8 cellular contexts compared by ENCODE assay signal in genomic region chrX:40877869-40878268, GRCh38.
DNase-seq lines count a peak whose midpoint lies in the region; ATAC-seq, FAIRE-seq and TF ChIP-seq lines count a peak whose summit lies in the region.

No MANE protein-coding gene starts in this region.

- ATAC-seq in naive B cell (ENCODE audit: low read depth in 2 of 2) (peak in 1 of 2 donors; percentile 32), HG03520 (IDR thresholded peaks at IDR 0.05; ENCODE audit: unreplicated experiment) (no peak)

- DNase-seq in DMS114 treated with DMSO at 0.1 percent for 48 hours (lab: John Stamatoyannopoulos, UW; ENCODE audit: unreplicated experiment) (peak; percentile 30), bronchial epithelial cell (ENCODE audit: low read depth) (peak; percentile 23), naive B cell (peak; percentile 6), UCSD-AML1 (lab: John Stamatoyannopoulos, UW; ENCODE audit: unreplicated experiment) (no peak), RPMI8226 (no peak), DMS153 (lab: John Stamatoyannopoulos, UW) (no peak)

- no peaks in the 10 kb centered on the region for H3K4me1 Mint-ChIP-seq in naive B cell

- H3K4me3 ChIP-seq in bronchial epithelial cell (ENCODE audit: low read depth, low read length): no peak overlapping the region

- no peaks in the 10 kb centered on the region for H3K36me3 Mint-ChIP-seq in naive B cell

- peaks cover 0 to 31% (median 0%) of the 10 kb centered on the region in 3 donors for H3K27me3 Mint-ChIP-seq in naive B cell

- H3K36me3 ChIP-seq in bronchial epithelial cell (ENCODE audit: control insufficient read depth, insufficient read depth, low read length): no peaks in the 10 kb centered on the region

- no peak overlapping the region for H3K27ac Mint-ChIP-seq in naive B cell

- no peaks in the 10 kb centered on the region for H3K27me3 ChIP-seq in bronchial epithelial cell (ENCODE audit: control insufficient read depth, insufficient read depth, low read length)

- no peak overlapping the region for H3K4me3 Mint-ChIP-seq in naive B cell

- peaks cover 0 to 4% (median 0%) of the 10 kb centered on the region in 7 donors for H3K9me3 Mint-ChIP-seq in naive B cell

- TF ChIP-seq CTCF in LNCAP (IDR thresholded peaks at IDR 0.05) (peak; percentile 48), bronchial epithelial cell (IDR thresholded peaks at IDR 0.05; ENCODE audit: insufficient read depth, low read length, severe bottlenecking) (peak; percentile 2)

- FAIRE-seq in bronchial epithelial cell (lab: Jason Lieb, UNC): no peak

Comparison
In these comparisons a context has a peak if more than half of its experiments do, and no peak if none do; other contexts are left out.
1. DNase-seq: peak in DMS114 treated with DMSO at 0.1 percent for 48 hours (single experiment), bronchial epithelial cell (single experiment) and naive B cell (single experiment); none in UCSD-AML1 (single experiment), RPMI8226 (single experiment) and DMS153 (single experiment).